In the genomic region with DNA sequence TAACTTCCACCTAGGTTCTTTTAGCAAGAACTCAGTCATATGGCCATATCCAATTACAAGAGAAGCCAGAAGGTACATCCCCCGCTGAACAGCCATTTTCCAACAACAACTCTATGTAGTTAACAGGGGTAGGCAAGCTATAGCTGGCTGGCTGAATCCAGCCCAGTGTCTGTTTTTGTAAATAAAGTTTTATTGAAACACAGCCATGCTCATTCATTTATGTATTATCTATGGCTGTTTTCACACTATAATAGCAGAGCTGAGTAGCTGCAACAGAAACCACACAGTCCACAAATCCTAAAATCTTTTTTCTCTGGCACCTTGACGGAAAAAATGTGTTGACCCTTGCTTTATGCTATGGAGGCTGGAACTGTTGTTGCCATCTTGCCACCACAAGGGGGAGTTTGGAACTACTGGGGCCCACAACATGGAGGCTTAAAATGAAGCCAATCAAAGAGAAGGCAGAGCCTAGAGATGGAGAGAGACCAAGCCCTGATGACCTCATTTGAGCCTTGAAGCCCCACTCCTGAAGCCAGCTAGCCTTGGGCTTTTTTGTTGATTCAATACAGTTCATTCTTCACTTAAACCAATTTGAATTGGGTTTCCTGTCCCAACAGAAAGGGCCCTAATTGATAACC, we compare ENCODE assay signal across 8 cellular contexts. TPM values are rescaled to one million over a fixed set of nuclear protein-coding genes. Genes with fewer than 3 reads are reported as not detected.
DNase-seq lines count a peak whose midpoint lies in the region; ATAC-seq, FAIRE-seq and TF ChIP-seq lines count a peak whose summit lies in the region.

No MANE protein-coding gene starts in this region.

- no peak overlapping the region for H4K5ac ChIP-seq in H1 (ENCODE audit: insufficient read length, low read depth, low read length)

- H3K23me2 ChIP-seq in H1 (ENCODE audit: low read depth, low read length): no peaks in the 10 kb centered on the region; the same call in 1 of the 2 replicates

- H3K23ac ChIP-seq in H1 (ENCODE audit: insufficient read length) (no peak overlapping the region), neuronal stem cell (ENCODE audit: low read depth, low read length, poor library complexity) (no peak overlapping the region)

- no peaks in the 10 kb centered on the region for H3F3A ChIP-seq in PC-9 (ENCODE audit: insufficient read depth, low read depth)

- no peaks in the 10 kb centered on the region for H3K79me2 ChIP-seq in PC-9 (ENCODE audit: low read depth)
- H3K79me2 ChIP-seq in H1 (ENCODE audit: control insufficient read depth in 1 of 2, insufficient read depth in 2 of 2, low read length in 2 of 2): no peaks in the 10 kb centered on the region

- DNase-seq in NOMO-1 treated with DMSO at 0.1 percent for 48 hours (lab: John Stamatoyannopoulos, UW; ENCODE audit: unreplicated experiment) (peak; percentile 22), NOMO-1 treated with dmso at 0.1 percent for 144 hours (lab: John Stamatoyannopoulos, UW; ENCODE audit: unreplicated experiment) (no peak), PC-9 (no peak), H1 (ENCODE audit: low read depth in 1 of 2, low spot score in 2 of 2) (no peak), neuronal stem cell (ENCODE audit: low spot score) (no peak), NCI-H128 (lab: John Stamatoyannopoulos, UW; ENCODE audit: unreplicated experiment) (no peak)

- peak; percentile 54 to 73 for TF ChIP-seq RAD21 in H1 (IDR thresholded peaks at IDR 0.05 in 1 of 2, conservative IDR thresholded peaks at IDR 0.05 in 1 of 2; ENCODE audit: low read depth in 2 of 2, low read length in 2 of 2)

- H3K9ac ChIP-seq in H1 (replicated peaks in 1 of 4; ENCODE audit: extremely low read depth in 1 of 4, low read depth in 3 of 4, low read length in 3 of 4) (no peak overlapping the region), neuronal stem cell (ENCODE audit: low read depth, low read length, poor library complexity) (no peak overlapping the region)

- no peak overlapping the region for H2BK5ac ChIP-seq in H1 (ENCODE audit: low read depth, low read length)
- no peak overlapping the region for H2BK5ac ChIP-seq in neuronal stem cell (ENCODE audit: low read length)

- H3K18ac ChIP-seq in H1 (ENCODE audit: extremely low read depth, low read length) (no peak overlapping the region), neuronal stem cell (ENCODE audit: low read length) (no peak overlapping the region)

- H3K4ac ChIP-seq in H1 (replicated peaks; ENCODE audit: insufficient read length, low read depth, low read length) (no peak overlapping the region), neuronal stem cell (ENCODE audit: low read length) (no peak overlapping the region)

- H3K27me3 ChIP-seq in PC-9 (ENCODE audit: insufficient read depth, low read depth) (no peaks in the 10 kb centered on the region), H1 (replicated peaks in 1 of 4; ENCODE audit: control insufficient read depth in 3 of 4, extremely low read depth in 1 of 4, insufficient read depth in 3 of 4, low read length in 3 of 4) (no peaks in the 10 kb centered on the region), neuronal stem cell (ENCODE audit: control insufficient read depth in 3 of 3, insufficient read depth in 3 of 3, low read depth in 1 of 3, low read length in 3 of 3) (no peaks in the 10 kb centered on the region)

- no peaks in the 10 kb centered on the region for H4K20me1 ChIP-seq in PC-9 (ENCODE audit: insufficient read depth)
- H4K20me1 ChIP-seq in H1 (replicated peaks in 1 of 2; ENCODE audit: control insufficient read depth in 1 of 2, insufficient read depth in 2 of 2, low read length in 2 of 2): no peaks in the 10 kb centered on the region

- H3K4me2 ChIP-seq in PC-9: no peak overlapping the region
- no peak overlapping the region for H3K4me2 ChIP-seq in H1 (ENCODE audit: insufficient read depth in 1 of 2, low read depth in 2 of 2, low read length in 2 of 2)
- H3K4me2 ChIP-seq in neuronal stem cell (ENCODE audit: insufficient read depth, low read length, poor library complexity, severe bottlenecking): no peak overlapping the region

- no peak overlapping the region for H3K56ac ChIP-seq in H1 (replicated peaks; ENCODE audit: insufficient read length, low read depth, low read length)

- H3K27ac ChIP-seq in PC-9 (no peak overlapping the region), H1 (ENCODE audit: low read depth, low read length) (no peak overlapping the region), neuronal stem cell (replicated peaks; ENCODE audit: low read length) (no peak overlapping the region)

- H2BK20ac ChIP-seq in H1 (ENCODE audit: low read length): 0 out of 2 replicates have a peak overlapping the region, but pooled peaks have one; percentile 3

- H3K4me3 ChIP-seq in PC-9 (no peak overlapping the region), H1 (ENCODE audit: extremely low read depth in 1 of 4, insufficient read depth in 2 of 4, low read depth in 3 of 4, low read length in 4 of 4) (no peak overlapping the region), neuronal stem cell (ENCODE audit: low read length in 2 of 2) (no peak overlapping the region)

- no peak for TF ChIP-seq EP300 in H1 (IDR thresholded peaks at IDR 0.05; ENCODE audit: borderline replicate concordance in 1 of 2, low read depth in 2 of 2, low read length in 2 of 2)

- no TSS peak for BruUV-seq in PC-9 (replicated peaks; lab: Mats Ljungman, UMichigan)

- H4K8ac ChIP-seq in H1 (ENCODE audit: extremely low read depth, insufficient read depth, low read length) (no peak overlapping the region), neuronal stem cell (ENCODE audit: low read depth, low read length) (no peak overlapping the region)

- 91% methylated on average over 2 of the region's 2 CpGs; no CpG with 5 or more reads in 1 of the 2 experiments for WGBS in H1 (ENCODE audit: extremely low coverage in 1 of 2, insufficient coverage in 1 of 2, insufficient read length in 1 of 2, insufficient replicate concordance in 2 of 2, low coverage in 1 of 2, low lambda C conversion rate in 2 of 2, missing lambda C conversion rate in 1 of 2), 2 experiments
- WGBS in neuronal stem cell (ENCODE audit: extremely low coverage in 2 of 2, insufficient read length in 2 of 2, insufficient replicate concordance in 1 of 2), 2 donors: no CpG with 5 or more reads among the region's 2 CpGs

- no peaks in the 10 kb centered on the region for H3K36me3 ChIP-seq in PC-9 (ENCODE audit: low read depth)
- H3K36me3 ChIP-seq in H1 (ENCODE audit: control insufficient read depth in 2 of 4, insufficient read depth in 4 of 4, low read length in 3 of 4): no peaks in the 10 kb centered on the region
- no peaks in the 10 kb centered on the region for H3K36me3 ChIP-seq in neuronal stem cell (replicated peaks in 1 of 2; ENCODE audit: control insufficient read depth in 2 of 2, insufficient read depth in 2 of 2, low read length in 2 of 2)

- H2BK12ac ChIP-seq in H1 (ENCODE audit: low read depth, low read length): no peak overlapping the region
- H2BK12ac ChIP-seq in neuronal stem cell (ENCODE audit: low read length): no peak overlapping the region

- no peaks in the 10 kb centered on the region for H3K9me2 ChIP-seq in PC-9 (ENCODE audit: insufficient read depth)

- no peaks in the 10 kb centered on the region for H3K9me3 ChIP-seq in PC-9 (ENCODE audit: insufficient read depth, low read depth)
- no peaks in the 10 kb centered on the region for H3K9me3 ChIP-seq in H1 (ENCODE audit: insufficient read depth in 2 of 2, low read depth in 1 of 2, low read length in 1 of 2)
- H3K9me3 ChIP-seq in neuronal stem cell (replicated peaks in 1 of 2; ENCODE audit: control insufficient read depth in 2 of 2, insufficient read depth in 1 of 2, low read depth in 1 of 2, low read length in 2 of 2): no peaks in the 10 kb centered on the region

- H2BK15ac ChIP-seq in H1 (ENCODE audit: low read length): no peak overlapping the region
- no peak overlapping the region for H2BK15ac ChIP-seq in neuronal stem cell (ENCODE audit: low read length)

- CTCF ChIA-PET in PC-9 (lab: Charles Lee): interaction anchor here (0.8 kb wide), 1 partner anchor 179 kb away, joined by 3 read pairs; no protein-coding TSS in a partner anchor
- CTCF ChIA-PET in H1 (lab: Charles Lee; ENCODE audit: partially characterized antibody): interaction anchor here (0.6 to 5.5 kb wide), 34 partner anchors 8 to 344 kb away, joined by 3 to 37 read pairs (median 4); a partner anchor contains a TSS

- intact Hi-C loops in PC-9 (cut with micrococcal nuclease; ENCODE audit: unreplicated experiment): loop anchor here (5.0 kb wide), 1 partner anchor 74 kb away; no protein-coding TSS in a partner anchor

- peak; percentile 85 for ATAC-seq in GM19395 (IDR thresholded peaks at IDR 0.05; ENCODE audit: unreplicated experiment)
- ATAC-seq in HG03139 (IDR thresholded peaks at IDR 0.05; ENCODE audit: unreplicated experiment): peak; percentile 86

- no peak overlapping the region for H2AK5ac ChIP-seq in H1 (ENCODE audit: low read depth, low read length)
- no peak overlapping the region for H2AK5ac ChIP-seq in neuronal stem cell (ENCODE audit: low read depth, low read length)

- H2AFZ ChIP-seq in PC-9 (no peak overlapping the region), H1 (ENCODE audit: low read length) (peak overlapping the region; percentile 52; the same call in 1 of the 2 replicates), neuronal stem cell (ENCODE audit: low read length) (peak overlapping the region; percentile 75)

- peak; percentile 92 for FAIRE-seq in H1 (lab: Jason Lieb, UNC)

- H3K4me1 ChIP-seq in PC-9 (replicated peaks; ENCODE audit: insufficient read depth): peaks cover 5% of the 10 kb centered on the region; the same call in 1 of the 2 replicates
- peaks cover 0 to 4% (median 2%) of the 10 kb centered on the region in 4 experiments; a peak in 6 of 7 replicates for H3K4me1 ChIP-seq in H1 (replicated peaks in 1 of 4; ENCODE audit: control insufficient read depth in 3 of 4, insufficient read depth in 4 of 4, low read length in 3 of 4)
- peaks cover 6 to 7% of the 10 kb centered on the region in 2 donors for H3K4me1 ChIP-seq in neuronal stem cell (ENCODE audit: control insufficient read depth in 2 of 2, insufficient read depth in 1 of 2, low read depth in 1 of 2, low read length in 2 of 2)

- TF ChIP-seq CTCF in PC-9 (conservative IDR thresholded peaks at IDR 0.05): peak; percentile 61
- peak; percentile 69 to 88 (median 74) for TF ChIP-seq CTCF in H1 (IDR thresholded peaks at IDR 0.05; ENCODE audit: control extremely low read depth in 1 of 3, insufficient read depth in 1 of 3, low read depth in 1 of 3, low read length in 3 of 3)

- POLR2A ChIA-PET in PC-9 (lab: Charles Lee; ENCODE audit: unreplicated experiment): no interaction called here
- POLR2A ChIA-PET in H1 (lab: Charles Lee; ENCODE audit: partially characterized antibody): interaction anchor here (1.3 to 1.5 kb wide), 2 partner anchors 23 to 51 kb away, joined by 3 to 4 read pairs; a partner anchor contains a TSS

- H4K91ac ChIP-seq in H1 (replicated peaks; ENCODE audit: insufficient read length, low read length): no peak overlapping the region
- H4K91ac ChIP-seq in neuronal stem cell (ENCODE audit: low read depth, low read length, poor library complexity): no peak overlapping the region

- TF ChIP-seq POLR2A in H1 (IDR thresholded peaks at IDR 0.05; ENCODE audit: control extremely low read depth in 1 of 2, low read depth in 2 of 2, low read length in 2 of 2): no peak

- H3K14ac ChIP-seq in H1 (ENCODE audit: insufficient read length) (no peak overlapping the region), neuronal stem cell (ENCODE audit: low read length) (no peak overlapping the region)

- H3K79me1 ChIP-seq in H1 (ENCODE audit: low read depth, low read length) (no peaks in the 10 kb centered on the region), neuronal stem cell (ENCODE audit: low read depth, low read length) (no peaks in the 10 kb centered on the region)

- no peak overlapping the region for H2BK120ac ChIP-seq in H1 (replicated peaks; ENCODE audit: low read depth, low read length)
- H2BK120ac ChIP-seq in neuronal stem cell (ENCODE audit: low read depth, low read length): no peak overlapping the region

RNA-seq across cellular contexts. Expression of a gene that starts 33.3 kb away (rescaled TPM):
- 24.6 and 29.8 TPM in 2 replicates for total RNA-seq in PC-9 (2021)
- 49.7 and 61.1 TPM in 2 replicates for total RNA-seq in H1 (2021; fragmentation: NEBNext Ultra II Directional; extraction: Animal tissue kit (Norgen Biotek cat#: 25700))
- polyA plus RNA-seq in H1 (2011; rRNA removed): 201 TPM in 2 replicates
- polyA plus RNA-seq in H1 (2011; cell fraction: cytosol; rRNA removed): 147 TPM
- 319 TPM for polyA plus RNA-seq in H1 (2011; cell fraction: nucleus; rRNA removed)
- polyA plus RNA-seq in H1 (2012, experiment 1 of 2): 47.4 to 54.6 TPM (median 51.3 TPM) in 4 replicates
- polyA plus RNA-seq in H1 (2012, experiment 2 of 2): 26.3 TPM
- 35.6 TPM for polyA plus RNA-seq in H1 (2013, experiment 1 of 2)
- polyA plus RNA-seq in H1 (2013, experiment 2 of 2): 34.4 TPM
- polyA minus RNA-seq in H1 (2011; rRNA and poly(A)+ RNA removed): 329 and 459 TPM in 2 replicates
- 84.0 TPM for polyA minus RNA-seq in H1 (2011; cell fraction: cytosol; rRNA and poly(A)+ RNA removed)
- polyA minus RNA-seq in H1 (2011; cell fraction: nucleus; rRNA and poly(A)+ RNA removed): 113 TPM
- 42.0 TPM for polyA plus RNA-seq in neuronal stem cell (2013, experiment 1 of 2)
- polyA plus RNA-seq in neuronal stem cell (2013, experiment 2 of 2): 39.6 TPM

RNA-seq across cellular contexts. Expression of a gene that starts 51.2 kb away (rescaled TPM):
- 61.7 and 77.7 TPM in 2 replicates for total RNA-seq in PC-9 (2021)
- 78.9 and 85.6 TPM in 2 replicates for total RNA-seq in H1 (2021; fragmentation: NEBNext Ultra II Directional; extraction: Animal tissue kit (Norgen Biotek cat#: 25700))
- 27.7 and 44.7 TPM in 2 replicates for polyA plus RNA-seq in H1 (2011; rRNA removed)
- polyA plus RNA-seq in H1 (2011; cell fraction: cytosol; rRNA removed): 65.9 TPM
- polyA plus RNA-seq in H1 (2011; cell fraction: nucleus; rRNA removed): 51.3 TPM
- polyA plus RNA-seq in H1 (2012, experiment 1 of 2): 59.0 to 96.4 TPM (median 79.4 TPM) in 4 replicates
- polyA plus RNA-seq in H1 (2012, experiment 2 of 2): 6.1 TPM
- polyA plus RNA-seq in H1 (2013, experiment 1 of 2): 58.1 TPM
- 51.8 TPM for polyA plus RNA-seq in H1 (2013, experiment 2 of 2)
- polyA minus RNA-seq in H1 (2011; rRNA and poly(A)+ RNA removed): 122 and 195 TPM in 2 replicates
- polyA minus RNA-seq in H1 (2011; cell fraction: cytosol; rRNA and poly(A)+ RNA removed): 80.9 TPM
- polyA minus RNA-seq in H1 (2011; cell fraction: nucleus; rRNA and poly(A)+ RNA removed): 181 TPM
- polyA plus RNA-seq in neuronal stem cell (2013, experiment 1 of 2): 59.4 TPM
- polyA plus RNA-seq in neuronal stem cell (2013, experiment 2 of 2): 63.0 TPM
